In the genomic region with DNA sequence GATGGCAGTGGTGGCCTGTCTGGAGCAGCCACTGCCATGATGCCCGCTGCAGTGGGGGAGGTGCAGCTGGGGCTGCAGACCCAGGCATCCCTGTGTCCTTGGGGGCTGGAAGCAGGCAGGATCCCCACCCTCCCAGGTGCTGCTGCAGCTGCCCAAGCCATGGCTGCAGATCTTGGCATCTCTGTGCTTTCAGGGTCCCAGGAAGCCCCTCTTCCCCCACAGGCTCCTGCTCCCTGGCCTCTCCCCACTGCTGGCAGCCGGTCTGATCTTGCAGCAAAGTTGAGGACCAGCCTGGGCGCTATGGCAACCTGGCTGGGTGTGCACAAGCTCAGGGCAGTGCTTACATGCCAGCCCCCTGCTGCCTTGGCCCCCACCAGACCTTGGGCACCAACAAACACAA, we compare ENCODE assay signal across 1 cellular context.
TF ChIP-seq lines count a peak whose summit lies in the region.

No MANE protein-coding gene starts in this region.

TF ChIP-seq in H1, 55 proteins besides CTCF, POLR2A, EP300 and RAD21:
- TF ChIP-seq KDM1A (IDR thresholded peaks at IDR 0.05; ENCODE audit: borderline replicate concordance, low read length) = no peak
- no peak for TF ChIP-seq PHF8 (conservative IDR thresholded peaks at IDR 0.05; ENCODE audit: low read depth, low read length)
- TF ChIP-seq POLR2AphosphoS5 (IDR thresholded peaks at IDR 0.05; ENCODE audit: low read depth, low read length) = no peak
- no peak for TF ChIP-seq MAX (IDR thresholded peaks at IDR 0.05)
- no peak for TF ChIP-seq SUZ12 (IDR thresholded peaks at IDR 0.05; ENCODE audit: low read length)
- TF ChIP-seq TAF1 (IDR thresholded peaks at IDR 0.05; ENCODE audit: low read depth, low read length) = no peak
TF ChIP-seq in H1: peak in this region for 0.
